ENCODE assay signal across 15 cellular contexts in the genomic region with DNA sequence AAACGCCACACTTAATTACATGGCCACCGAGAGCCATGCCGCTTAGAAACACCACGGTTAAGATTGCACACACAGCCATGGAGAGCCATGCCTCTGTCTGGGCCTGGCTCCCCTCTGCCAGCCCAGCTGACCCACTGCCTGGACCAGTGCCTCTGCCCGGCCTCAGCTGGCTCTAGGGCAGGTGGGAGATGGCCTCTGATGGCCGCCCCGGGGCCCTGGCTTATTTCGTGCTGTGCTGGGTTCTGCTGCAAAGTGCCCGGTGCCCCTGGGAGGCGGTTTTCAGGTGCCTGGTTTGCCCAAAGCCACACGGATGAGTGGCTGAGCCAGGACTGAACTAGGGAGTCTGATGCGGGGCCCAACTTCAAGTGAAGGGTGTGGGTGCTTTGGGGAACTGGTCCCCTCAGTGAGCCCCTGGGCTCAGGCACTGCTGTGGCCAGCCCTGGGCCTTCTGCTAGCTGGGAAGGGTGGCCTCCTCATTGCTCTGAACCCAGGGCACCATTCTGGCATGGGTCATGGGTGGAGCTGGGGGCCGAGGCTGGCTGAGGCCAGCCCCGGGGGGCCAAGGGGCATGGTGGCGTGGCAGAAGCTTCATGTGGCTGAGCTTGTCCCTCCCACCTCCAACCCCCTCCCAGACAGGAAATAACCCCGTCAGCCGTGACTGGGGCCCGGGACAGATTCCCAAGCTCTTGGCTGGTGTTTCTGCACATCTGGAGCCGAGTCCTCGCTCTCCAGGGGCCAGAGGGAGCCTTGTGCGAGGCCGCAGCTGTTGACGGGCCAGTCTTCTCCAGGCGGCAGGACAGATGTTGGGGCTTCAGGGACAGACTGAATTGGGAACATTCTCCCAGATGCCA. TPM values are rescaled to one million over a fixed set of nuclear protein-coding genes. Genes with fewer than 3 reads are reported as not detected.
DNase-seq lines count a peak whose midpoint lies in the region; ATAC-seq and TF ChIP-seq lines count a peak whose summit lies in the region.
"Had no signal": no experiment of that assay in that cellular context is flagged by ENCODE, and none has a peak within 500 bp of the region (broad histone marks: within the 10 kb centered on the region; RNA-seq: fewer than 3 reads in every experiment).

No MANE protein-coding gene starts in this region.

- H3K4me3 ChIP-seq in fibroblast of pulmonary artery (replicated peaks; ENCODE audit: low read depth, low read length), result no peak overlapping the region
- H3K4me3 ChIP-seq in uterus, result no peak overlapping the region
- H3K4me3 ChIP-seq: esophagus squamous epithelium had no signal

- intact Hi-C loops in uterus (cut with DNase I; ENCODE audit: low total_unique reads), result no loop called here

- DNase-seq in fibroblast of pulmonary artery (ENCODE audit: low read depth), result peak; percentile 49
- DNase-seq in mucosa of gallbladder (ENCODE audit: low spot score), result peak; percentile 55
- DNase-seq in uterus, result peak; percentile 51 to 75
- DNase-seq: CD8-positive, alpha-beta T cell; esophagus squamous epithelium; NCI-H2107 had no signal

- no peak for TF ChIP-seq POLR2A in uterus (IDR thresholded peaks at IDR 0.05)

- no peaks in the 10 kb centered on the region for H3K27me3 ChIP-seq in uterus

- peaks cover 0 to 9% of the 10 kb centered on the region in 2 donors for H3K4me1 ChIP-seq in uterus

- H3K36me3 ChIP-seq in uterus, result no peaks in the 10 kb centered on the region
- H3K36me3 ChIP-seq: esophagus squamous epithelium had no signal

- peak overlapping the region; percentile 15 to 70 for H3K27ac ChIP-seq in uterus

- no peak for TF ChIP-seq CTCF in fibroblast of pulmonary artery (IDR thresholded peaks at IDR 0.05; ENCODE audit: low read length, missing control alignments)
- TF ChIP-seq CTCF in uterus (IDR thresholded peaks at IDR 0.05), result no peak

- no peaks in the 10 kb centered on the region for H3K9me3 ChIP-seq in uterus
- H3K9me3 ChIP-seq: esophagus squamous epithelium had no signal

- ATAC-seq in HG02642 (IDR thresholded peaks at IDR 0.05; ENCODE audit: poor library complexity, unreplicated experiment) (no peak), HG03097 (IDR thresholded peaks at IDR 0.05; ENCODE audit: low FRiP score, unreplicated experiment) (no peak), GM18511 (IDR thresholded peaks at IDR 0.05; ENCODE audit: unreplicated experiment) (no peak)
- ATAC-seq: activated T-helper 17 cell treated with anti-CD3 and anti-CD28 coated beads, Interleukin-2, amount 50 U/mL, for 72 hours; CD8-positive, alpha-beta T cell had no signal

TF ChIP-seq in PFSK-1, 5 proteins besides CTCF, POLR2A, EP300 and RAD21:
- TF ChIP-seq FOXP2 (optimal IDR thresholded peaks at IDR 0.05; ENCODE audit: borderline replicate concordance, extremely low read depth, extremely low read length, insufficient read depth) (no peak), POLR2AphosphoS5 (IDR thresholded peaks at IDR 0.05; ENCODE audit: low read depth, low read length) (0 out of 2 replicates have a peak, but pooled peaks have one; percentile 56)

RNA-seq across cellular contexts. Expression of a gene that starts 1.9 kb away (rescaled TPM):
- 41.6 TPM for polyA plus RNA-seq in PFSK-1 (2012; ENCODE audit: insufficient read length, low read depth)
- 14.8 TPM for total RNA-seq in mucosa of gallbladder
- 10 to 100 TPM in 2 of 4 donors, 1 to 10 TPM in 2; 5.6 to 22.1 (median 10.3) TPM for total RNA-seq in uterus

RNA-seq across cellular contexts. Expression of a gene that starts 18.8 kb away (rescaled TPM):
- polyA plus RNA-seq in PFSK-1 (2012; ENCODE audit: insufficient read length, low read depth), result not detected
- total RNA-seq in mucosa of gallbladder (not detected), uterus (not detected)
- total RNA-seq: activated CD4-positive, alpha-beta memory T cell treated with anti-CD3 and anti-CD28 coated beads, Interleukin-2, amount 10 ng/mL, durations not matched to agents 7 days and 5 days; activated T-helper 17 cell treated with anti-CD3 and anti-CD28 coated beads, Interleukin-2, amount 50 U/mL, for 72 hours; CD8-positive, alpha-beta T cell; esophagus squamous epithelium; G401; HT1080; omental fat pad had no signal

RNA-seq across cellular contexts. Expression of a gene that starts 27.0 kb away (rescaled TPM):
- polyA plus RNA-seq in PFSK-1 (2012; ENCODE audit: insufficient read length, low read depth), result 41.7 TPM
- total RNA-seq in mucosa of gallbladder (52.9 TPM), uterus (10 to 100 TPM; 15.6 to 87.4 (median 57.7) TPM)

RNA-seq across cellular contexts. Expression of a gene that starts 56.9 kb away (rescaled TPM):
- 29.4 TPM for polyA plus RNA-seq in PFSK-1 (2012; ENCODE audit: insufficient read length, low read depth)
- total RNA-seq in mucosa of gallbladder (26.6 TPM), uterus (10 to 100 TPM in 3 of 4 donors, 1 to 10 TPM in 1; 2.1 to 41.1 (median 20.5) TPM)
